Comparison of ENCODE assay signal across 8 cellular contexts in genomic region chr11:126304457-126305072, GRCh38. TPM values are rescaled to one million over a fixed set of nuclear protein-coding genes. Genes with fewer than 3 reads are reported as not detected.
DNase-seq lines count a peak whose midpoint lies in the region; ATAC-seq and TF ChIP-seq lines count a peak whose summit lies in the region.

No MANE protein-coding gene starts in this region.

- no peaks in the 10 kb centered on the region for H3K9me3 Mint-ChIP-seq in activated CD4-positive, alpha-beta T cell treated with anti-CD3 and anti-CD28 coated beads for 36 hours (ENCODE audit: low read depth)
- H3K9me3 Mint-ChIP-seq in memory B cell: no peaks in the 10 kb centered on the region

- DNase-seq in activated CD4-positive, alpha-beta T cell treated with anti-CD3 and anti-CD28 coated beads for 36 hours: no peak
- no peak for DNase-seq in activated CD4-positive, alpha-beta T cell treated with anti-CD3 and anti-CD28 coated beads, Interleukin-2, amount 50 U/mL, for 4 hours
- DNase-seq in MM.1S (peak; percentile 56), mammary epithelial cell (no peak), memory B cell (ENCODE audit: low spot score in 2 of 2) (no peak), dedifferentiated amniotic fluid mesenchymal stem cell (ENCODE audit: extremely low spot score) (no peak), HuH-7.5 (ENCODE audit: low spot score) (no peak)

- H3K4me3 ChIP-seq in MM.1S (ENCODE audit: low read length) (peak overlapping the region; percentile 87), mammary epithelial cell (replicated peaks in 1 of 3; ENCODE audit: insufficient read depth in 1 of 3, low read depth in 2 of 3, low read length in 3 of 3) (peak overlapping the region; percentile 72 to 88 (median 88)), urinary bladder (ENCODE audit: low read depth, low read length) (peak overlapping the region; percentile 51)

- dilution Hi-C loops in mammary epithelial cell (cut with HindIII; ENCODE audit: low sequenced_read_pairs): no loop called here

- WGBS in mammary epithelial cell (ENCODE audit: low coverage, missing lambda C conversion rate): 27% methylated on average over 11 of the region's 12 CpGs
- WGBS in urinary bladder: 18% methylated on average over 12 of the region's 12 CpGs

- H3K79me2 ChIP-seq in MM.1S (ENCODE audit: low read length) (peaks cover 51% of the 10 kb centered on the region), mammary epithelial cell (ENCODE audit: insufficient read depth, low read length) (peaks cover 37% of the 10 kb centered on the region)

- no peaks in the 10 kb centered on the region for H3K9me2 ChIP-seq in MM.1S (replicated peaks; ENCODE audit: insufficient read depth, low read length)

- TF ChIP-seq CTCF in MM.1S (IDR thresholded peaks at IDR 0.05; ENCODE audit: low read length): no peak
- TF ChIP-seq CTCF in mammary epithelial cell (conservative IDR thresholded peaks at IDR 0.05 in 1 of 2, IDR thresholded peaks at IDR 0.05 in 1 of 2; ENCODE audit: extremely low read depth in 1 of 2, insufficient read depth in 1 of 2, low read depth in 1 of 2, low read length in 2 of 2): no peak

- in situ Hi-C loops in mammary epithelial cell (cut with MboI; ENCODE audit: low sequenced_read_pairs in 2 of 2): loop anchor here in 1 of 2 donors (25.0 kb wide), 1 partner anchor 108 kb away; no protein-coding TSS in a partner anchor

- CTCF ChIA-PET in activated CD4-positive, alpha-beta T cell treated with anti-CD3 and anti-CD28 coated beads for 36 hours (lab: Charles Lee): interaction anchor here (1.0 to 1.4 kb wide), 2 partner anchors 14 to 176 kb away, joined by 3 to 10 read pairs; no protein-coding TSS in a partner anchor
- CTCF ChIA-PET in mammary epithelial cell (lab: Charles Lee; ENCODE audit: low non-redundant PET): no interaction called here

- 0 out of 2 replicates have a peak, but pooled peaks cover 3% of the 10 kb centered on the region for H3K36me3 ChIP-seq in MM.1S (replicated peaks; ENCODE audit: insufficient read depth, low read length)
- H3K36me3 ChIP-seq in mammary epithelial cell (ENCODE audit: insufficient read depth, low read length): no peaks in the 10 kb centered on the region
- H3K36me3 ChIP-seq in urinary bladder (ENCODE audit: insufficient read depth): no peaks in the 10 kb centered on the region

- H3K27ac ChIP-seq in MM.1S (ENCODE audit: low read length) (peak overlapping the region; percentile 87), mammary epithelial cell (ENCODE audit: insufficient read depth, low read depth, low read length) (peak overlapping the region; percentile 90), urinary bladder (ENCODE audit: low read depth) (no peak overlapping the region)

- H2AFZ ChIP-seq in MM.1S (ENCODE audit: low read length) (peak overlapping the region; percentile 91), mammary epithelial cell (ENCODE audit: low read depth, low read length) (peak overlapping the region; percentile 99)

- intact Hi-C loops in activated CD4-positive, alpha-beta T cell treated with anti-CD3 and anti-CD28 coated beads for 36 hours (cut with DNase I, micrococcal nuclease): loop anchor here (1.0 to 10.0 kb wide), 9 partner anchors 21 to 1040 kb away; partner anchors contain the start of genes FOXRED1 (in 2 of the 2), TIRAP (in 2 of the 2), FAM118B (in 1 of the 2) and HYLS1 (in 1 of the 2)
- intact Hi-C loops in mammary epithelial cell (cut with micrococcal nuclease): loop anchor here (1.0 to 10.0 kb wide), 2 partner anchors 36 to 340 kb away; partner anchors contain the start of gene SRPRA

- peaks cover 22% of the 10 kb centered on the region for H3K36me3 Mint-ChIP-seq in activated CD4-positive, alpha-beta T cell treated with anti-CD3 and anti-CD28 coated beads for 36 hours (ENCODE audit: low read depth)
- H3K36me3 Mint-ChIP-seq in memory B cell: peaks cover 10% of the 10 kb centered on the region

- peaks cover 32% of the 10 kb centered on the region for H3K4me1 Mint-ChIP-seq in activated CD4-positive, alpha-beta T cell treated with anti-CD3 and anti-CD28 coated beads for 36 hours
- H3K4me1 Mint-ChIP-seq in memory B cell: peaks cover 21% of the 10 kb centered on the region

- peak overlapping the region; percentile 98 for H3K27ac Mint-ChIP-seq in activated CD4-positive, alpha-beta T cell treated with anti-CD3 and anti-CD28 coated beads for 36 hours
- peak overlapping the region; percentile 99 for H3K27ac Mint-ChIP-seq in memory B cell

- H3F3A ChIP-seq in MM.1S (ENCODE audit: insufficient read depth, low read length): peaks cover 41% of the 10 kb centered on the region

- H3K4me3 Mint-ChIP-seq in activated CD4-positive, alpha-beta T cell treated with anti-CD3 and anti-CD28 coated beads for 36 hours: peak overlapping the region; percentile 85
- peak overlapping the region; percentile 99 for H3K4me3 Mint-ChIP-seq in memory B cell

- no peaks in the 10 kb centered on the region for H4K20me1 ChIP-seq in MM.1S (ENCODE audit: insufficient read depth, low read length)
- H4K20me1 ChIP-seq in mammary epithelial cell (ENCODE audit: insufficient read depth, low read length): no peaks in the 10 kb centered on the region

- POLR2A ChIA-PET in activated CD4-positive, alpha-beta T cell treated with anti-CD3 and anti-CD28 coated beads for 36 hours (lab: Charles Lee): interaction anchor here (1.3 kb wide), 2 partner anchors 12 to 93 kb away, joined by 3 to 4 read pairs; partner anchors contain the start of genes FAM118B and RPUSD4

- H3K4me2 ChIP-seq in MM.1S (ENCODE audit: low read depth, low read length): peak overlapping the region; percentile 84
- H3K4me2 ChIP-seq in mammary epithelial cell (ENCODE audit: insufficient read depth, low read depth, low read length): peak overlapping the region; percentile 97

- H3K27me3 ChIP-seq in MM.1S (replicated peaks; ENCODE audit: insufficient read depth, low read length) (no peaks in the 10 kb centered on the region), mammary epithelial cell (ENCODE audit: insufficient read depth, low read length) (no peaks in the 10 kb centered on the region)

- no peaks in the 10 kb centered on the region for H3K27me3 Mint-ChIP-seq in activated CD4-positive, alpha-beta T cell treated with anti-CD3 and anti-CD28 coated beads for 36 hours
- no peaks in the 10 kb centered on the region for H3K27me3 Mint-ChIP-seq in memory B cell

- peak; percentile 9 for ATAC-seq in activated CD4-positive, alpha-beta T cell treated with anti-CD3 and anti-CD28 coated beads for 36 hours
- ATAC-seq in memory B cell (ENCODE audit: low read depth): peak; percentile 36

- H3K9me3 ChIP-seq in MM.1S (replicated peaks; ENCODE audit: insufficient read depth, low read length) (no peaks in the 10 kb centered on the region), mammary epithelial cell (replicated peaks; ENCODE audit: insufficient read depth, low read length) (no peaks in the 10 kb centered on the region)

- BruUV-seq in mammary epithelial cell (replicated peaks; lab: Mats Ljungman, UMichigan): TSS peak; percentile 38

- H3K9ac ChIP-seq in MM.1S (ENCODE audit: low read length): peak overlapping the region; percentile 91
- H3K9ac ChIP-seq in mammary epithelial cell (ENCODE audit: insufficient read depth, low read length): peak overlapping the region; percentile 89

- H3K4me1 ChIP-seq in MM.1S (ENCODE audit: low read length): peaks cover 22% of the 10 kb centered on the region
- H3K4me1 ChIP-seq in mammary epithelial cell (ENCODE audit: insufficient read depth, low read length): peaks cover 27% of the 10 kb centered on the region
- H3K4me1 ChIP-seq in urinary bladder (ENCODE audit: insufficient read depth): no peaks in the 10 kb centered on the region

RNA-seq across cellular contexts. Expression of gene DCPS, which starts 0.7 kb away (rescaled TPM):
- total RNA-seq in activated CD4-positive, alpha-beta T cell treated with anti-CD3 and anti-CD28 coated beads for 36 hours: 10 to 100 TPM; 29.7 to 39.3 TPM
- total RNA-seq in mammary epithelial cell (10 to 100 TPM; 16.5 to 29.0 TPM), urinary bladder (6.7 TPM)
- polyA plus RNA-seq in mammary epithelial cell (41.1 TPM), urinary bladder (28.3 TPM)
- polyA minus RNA-seq in mammary epithelial cell: 22.1 TPM

RNA-seq across cellular contexts. Expression of gene TIRAP, which starts 21.7 kb away (rescaled TPM):
- total RNA-seq in activated CD4-positive, alpha-beta T cell treated with anti-CD3 and anti-CD28 coated beads for 36 hours: 1 to 10 TPM; 5.3 to 7.5 TPM
- total RNA-seq in mammary epithelial cell: 1 to 10 TPM; 6.3 to 8.8 TPM
- polyA plus RNA-seq in mammary epithelial cell: 6.0 TPM
- 4.8 TPM for polyA minus RNA-seq in mammary epithelial cell
- total RNA-seq in urinary bladder: 5.8 TPM
- polyA plus RNA-seq in urinary bladder: 11.5 TPM

RNA-seq across cellular contexts. Expression of gene FOXRED1, which starts 35.6 kb away (rescaled TPM):
- total RNA-seq in activated CD4-positive, alpha-beta T cell treated with anti-CD3 and anti-CD28 coated beads for 36 hours: 10 to 100 TPM; 39.0 to 43.7 TPM
- 10 to 100 TPM in 1 of 2 donors, 1 to 10 TPM in 1; 8.0 to 30.8 TPM for total RNA-seq in mammary epithelial cell
- 19.0 TPM for polyA plus RNA-seq in mammary epithelial cell
- polyA minus RNA-seq in mammary epithelial cell: 13.6 TPM
- total RNA-seq in urinary bladder: 11.4 TPM
- 20.4 TPM for polyA plus RNA-seq in urinary bladder

RNA-seq across cellular contexts. Expression of gene SRPRA, which starts 35.9 kb away (rescaled TPM):
- total RNA-seq in activated CD4-positive, alpha-beta T cell treated with anti-CD3 and anti-CD28 coated beads for 36 hours: 100 to 1,000 TPM; 131 to 139 TPM
- total RNA-seq in mammary epithelial cell: 100 to 1,000 TPM in 1 of 2 donors, 10 to 100 TPM in 1; 79.9 to 108 TPM
- polyA plus RNA-seq in mammary epithelial cell: 94.0 TPM
- 214 TPM for polyA minus RNA-seq in mammary epithelial cell
- 35.1 TPM for total RNA-seq in urinary bladder
- 92.8 TPM for polyA plus RNA-seq in urinary bladder

RNA-seq across cellular contexts. Expression of gene ST3GAL4, which starts 50.9 kb away (rescaled TPM):
- 1 to 10 TPM; 7.5 to 9.1 TPM for total RNA-seq in activated CD4-positive, alpha-beta T cell treated with anti-CD3 and anti-CD28 coated beads for 36 hours
- total RNA-seq in mammary epithelial cell (10 to 100 TPM; 32.8 to 38.0 TPM), urinary bladder (35.2 TPM)
- polyA plus RNA-seq in mammary epithelial cell (35.9 TPM), urinary bladder (48.5 TPM)
- 72.9 TPM for polyA minus RNA-seq in mammary epithelial cell
